ENCODE assay signal across 23 cellular contexts in genomic region chr6:167838207-167838748, GRCh38. TPM values are rescaled to one million over a fixed set of nuclear protein-coding genes. Genes with fewer than 3 reads are reported as not detected.
DNase-seq lines count a peak whose midpoint lies in the region; ATAC-seq, FAIRE-seq and TF ChIP-seq lines count a peak whose summit lies in the region.
"Had no signal": no experiment of that assay in that cellular context is flagged by ENCODE, and none has a peak within 500 bp of the region (broad histone marks: within the 10 kb centered on the region; RNA-seq: fewer than 3 reads in every experiment).

No MANE protein-coding gene starts in this region.

- H3K27ac ChIP-seq in Panc1 (ENCODE audit: low read length): no peak overlapping the region
- no peak overlapping the region for H3K27ac ChIP-seq in H1 (ENCODE audit: low read depth, low read length)
- no peak overlapping the region for H3K27ac ChIP-seq in mesendoderm (ENCODE audit: low read depth, low read length)
- H3K27ac ChIP-seq in trophoblast cell (ENCODE audit: low read depth, low read length): no peak overlapping the region
- H3K27ac ChIP-seq in endodermal cell (ENCODE audit: low read depth, low read length): no peak overlapping the region
- H3K27ac ChIP-seq: GM23248 had no signal

- H3K27me3 ChIP-seq in Panc1 (ENCODE audit: control insufficient read depth, insufficient read depth, low read length): no peaks in the 10 kb centered on the region
- no peaks in the 10 kb centered on the region for H3K27me3 ChIP-seq in H1 (replicated peaks in 1 of 4; ENCODE audit: control insufficient read depth in 3 of 4, extremely low read depth in 1 of 4, insufficient read depth in 3 of 4, low read length in 3 of 4)
- no peaks in the 10 kb centered on the region for H3K27me3 ChIP-seq in mesendoderm (ENCODE audit: insufficient read depth, low read length, poor library complexity)
- no peaks in the 10 kb centered on the region for H3K27me3 ChIP-seq in trophoblast cell (ENCODE audit: insufficient read depth, low read length)
- no peaks in the 10 kb centered on the region for H3K27me3 ChIP-seq in endodermal cell (ENCODE audit: control insufficient read depth, insufficient read depth, low read length, poor library complexity, severe bottlenecking)
- H3K27me3 ChIP-seq: BE2C had no signal

- H3K9me3 ChIP-seq in Panc1 (ENCODE audit: control insufficient read depth, insufficient read depth, low read depth, low read length) (no peaks in the 10 kb centered on the region), H1 (ENCODE audit: insufficient read depth in 2 of 2, low read depth in 1 of 2, low read length in 1 of 2) (no peaks in the 10 kb centered on the region), trophoblast cell (ENCODE audit: insufficient read depth, low read depth, low read length) (no peaks in the 10 kb centered on the region), endodermal cell (ENCODE audit: control insufficient read depth, low read length) (no peaks in the 10 kb centered on the region)
- H3K9me3 ChIP-seq: BE2C had no signal

- H3K36me3 ChIP-seq in Panc1 (ENCODE audit: control insufficient read depth, insufficient read depth, low read length): no peaks in the 10 kb centered on the region
- H3K36me3 ChIP-seq in H1 (ENCODE audit: control insufficient read depth in 2 of 4, insufficient read depth in 4 of 4, low read length in 3 of 4): no peaks in the 10 kb centered on the region; a peak in 1 of 8 replicates
- no peaks in the 10 kb centered on the region for H3K36me3 ChIP-seq in mesendoderm (ENCODE audit: control insufficient read depth, insufficient read depth, low read length)
- H3K36me3 ChIP-seq in trophoblast cell (ENCODE audit: control insufficient read depth in 1 of 2, insufficient read depth in 2 of 2, low read length in 2 of 2): no peaks in the 10 kb centered on the region
- peaks cover 5% of the 10 kb centered on the region for H3K36me3 ChIP-seq in endodermal cell (ENCODE audit: control insufficient read depth, insufficient read depth, low read length)
- H3K36me3 ChIP-seq: BE2C had no signal

- H2BK12ac ChIP-seq in H1 (ENCODE audit: low read depth, low read length): no peak overlapping the region
- no peak overlapping the region for H2BK12ac ChIP-seq in trophoblast cell (ENCODE audit: low read length)

- H3K4me3 ChIP-seq in Panc1 (ENCODE audit: low read depth in 2 of 2, low read length in 2 of 2): no peak overlapping the region
- no peak overlapping the region for H3K4me3 ChIP-seq in H1 (ENCODE audit: extremely low read depth in 1 of 4, insufficient read depth in 2 of 4, low read depth in 3 of 4, low read length in 4 of 4)
- H3K4me3 ChIP-seq in mesendoderm (ENCODE audit: low read length): no peak overlapping the region
- H3K4me3 ChIP-seq in trophoblast cell (ENCODE audit: low read depth, low read length): no peak overlapping the region
- no peak overlapping the region for H3K4me3 ChIP-seq in endodermal cell (ENCODE audit: low read length)
- H3K4me3 ChIP-seq: GM23248 had no signal

- no peak overlapping the region for H4K12ac ChIP-seq in trophoblast cell (ENCODE audit: low read depth, low read length)

- TF ChIP-seq RAD21 in H1 (IDR thresholded peaks at IDR 0.05 in 1 of 2, conservative IDR thresholded peaks at IDR 0.05 in 1 of 2; ENCODE audit: low read depth in 2 of 2, low read length in 2 of 2): no peak

- no peak overlapping the region for H4K91ac ChIP-seq in H1 (replicated peaks; ENCODE audit: insufficient read length, low read length)
- no peak overlapping the region for H4K91ac ChIP-seq in trophoblast cell (ENCODE audit: low read depth, low read length)

- H3K56ac ChIP-seq in H1 (replicated peaks; ENCODE audit: insufficient read length, low read depth, low read length): no peak overlapping the region
- no peak overlapping the region for H3K56ac ChIP-seq in mesendoderm (ENCODE audit: low read length)

- no peak overlapping the region for H3K23ac ChIP-seq in H1 (ENCODE audit: insufficient read length)
- H3K23ac ChIP-seq in mesendoderm (ENCODE audit: low read length): peak overlapping the region; percentile 31
- no peak overlapping the region for H3K23ac ChIP-seq in trophoblast cell (ENCODE audit: low read length)

- WGBS in H1 (ENCODE audit: extremely low coverage in 1 of 2, insufficient coverage in 1 of 2, insufficient read length in 1 of 2, insufficient replicate concordance in 2 of 2, low coverage in 1 of 2, low lambda C conversion rate in 2 of 2, missing lambda C conversion rate in 1 of 2), 2 experiments: 95% methylated on average over 6 of the region's 6 CpGs; no CpG with 5 or more reads in 1 of the 2 experiments
- no CpG with 5 or more reads among the region's 6 CpGs for WGBS in mesendoderm (ENCODE audit: extremely low coverage, insufficient coverage, low lambda C conversion rate)
- WGBS in trophoblast cell (ENCODE audit: extremely low coverage, insufficient coverage, insufficient read length): no CpG with 5 or more reads among the region's 6 CpGs
- 95% methylated on average over 6 of the region's 6 CpGs for WGBS in endodermal cell (ENCODE audit: insufficient coverage in 1 of 2, insufficient read length in 1 of 2), 2 experiments

- no peak overlapping the region for H3K18ac ChIP-seq in H1 (ENCODE audit: extremely low read depth, low read length)
- no peak overlapping the region for H3K18ac ChIP-seq in mesendoderm (ENCODE audit: low read length)
- H3K18ac ChIP-seq in trophoblast cell (ENCODE audit: low read length): peak overlapping the region; percentile 86

- DNase-seq in Panc1 (ENCODE audit: low read depth, low spot score) (no peak), H1 (ENCODE audit: low read depth in 1 of 2, low spot score in 2 of 2) (no peak), mesendoderm (no peak), trophoblast cell (no peak), endodermal cell (no peak)
- DNase-seq in stimulated activated CD4-positive, alpha-beta T cell treated with anti-CD3 and anti-CD28 coated beads, Interleukin-2, amount 100 ng/mL, for 24 hours: no peak
- DNase-seq in stimulated activated CD4-positive, alpha-beta T cell treated with anti-CD3 and anti-CD28 coated beads, Interleukin-2, amount 100 ng/mL, for 48 hours: no peak
- DNase-seq: ACHN; BE2C; C1 segment of cervical spinal cord; CD4-positive, CD25-positive, alpha-beta regulatory T cell; CD8-positive, alpha-beta memory T cell; COR-L47; GM23248; H7; IMR-90 had no signal

- peaks cover 23% of the 10 kb centered on the region for H3K4me1 Mint-ChIP-seq in endodermal cell

- peaks cover 39 to 100% of the 10 kb centered on the region in 2 experiments for H3K79me2 ChIP-seq in H1 (ENCODE audit: control insufficient read depth in 1 of 2, insufficient read depth in 2 of 2, low read length in 2 of 2)
- H3K79me2 ChIP-seq in mesendoderm (ENCODE audit: control insufficient read depth, insufficient read depth, low read length): peaks cover 78% of the 10 kb centered on the region
- H3K79me2 ChIP-seq in trophoblast cell (ENCODE audit: control insufficient read depth, insufficient read depth, low read length, poor library complexity): peaks cover 12% of the 10 kb centered on the region

- CTCF ChIA-PET in Panc1 (lab: Charles Lee) (no interaction called here), H1 (lab: Charles Lee; ENCODE audit: partially characterized antibody) (no interaction called here)

- H3K4me3 Mint-ChIP-seq in endodermal cell: no peak overlapping the region
- H3K4me3 Mint-ChIP-seq: CD4-positive, CD25-positive, alpha-beta regulatory T cell; CD8-positive, alpha-beta memory T cell had no signal

- H4K8ac ChIP-seq in H1 (ENCODE audit: extremely low read depth, insufficient read depth, low read length) (no peak overlapping the region), mesendoderm (ENCODE audit: low read depth, low read length) (no peak overlapping the region), trophoblast cell (ENCODE audit: low read depth, low read length) (no peak overlapping the region)

- H3K4ac ChIP-seq in H1 (replicated peaks; ENCODE audit: insufficient read length, low read depth, low read length): no peak overlapping the region
- H3K4ac ChIP-seq in mesendoderm (ENCODE audit: low read depth, low read length): no peak overlapping the region
- H3K4ac ChIP-seq in trophoblast cell (ENCODE audit: low read depth, low read length): peak overlapping the region; percentile 95

- H2BK120ac ChIP-seq in H1 (replicated peaks; ENCODE audit: low read depth, low read length) (no peak overlapping the region), mesendoderm (ENCODE audit: low read depth, low read length) (no peak overlapping the region), trophoblast cell (ENCODE audit: insufficient read depth, low read length, poor library complexity) (no peak overlapping the region)

- H3K4me2 ChIP-seq in H1 (ENCODE audit: insufficient read depth in 1 of 2, low read depth in 2 of 2, low read length in 2 of 2): no peak overlapping the region
- no peak overlapping the region for H3K4me2 ChIP-seq in mesendoderm (ENCODE audit: low read length)
- no peak overlapping the region for H3K4me2 ChIP-seq in trophoblast cell (ENCODE audit: low read length)

- H4K5ac ChIP-seq in H1 (ENCODE audit: insufficient read length, low read depth, low read length): no peak overlapping the region
- no peak overlapping the region for H4K5ac ChIP-seq in mesendoderm (ENCODE audit: low read length)

- H3K23me2 ChIP-seq in H1 (ENCODE audit: low read depth, low read length): no peaks in the 10 kb centered on the region

- H2BK15ac ChIP-seq in H1 (ENCODE audit: low read length) (no peak overlapping the region), mesendoderm (replicated peaks; ENCODE audit: low read depth) (no peak overlapping the region)

- H4K20me1 ChIP-seq in H1 (replicated peaks in 1 of 2; ENCODE audit: control insufficient read depth in 1 of 2, insufficient read depth in 2 of 2, low read length in 2 of 2): peaks cover 21 to 24% of the 10 kb centered on the region in 2 experiments

- H3K27me3 Mint-ChIP-seq in endodermal cell (ENCODE audit: insufficient read depth): no peaks in the 10 kb centered on the region

- ATAC-seq in Panc1 (0 out of 2 replicates have a peak, but pooled peaks have one; percentile 32), GM18868 (IDR thresholded peaks at IDR 0.05; ENCODE audit: unreplicated experiment) (no peak)
- ATAC-seq: HCT116 had no signal

- no peak for TF ChIP-seq POLR2A in H1 (IDR thresholded peaks at IDR 0.05; ENCODE audit: control extremely low read depth in 1 of 2, low read depth in 2 of 2, low read length in 2 of 2)

- H3K9ac ChIP-seq in H1 (replicated peaks in 1 of 4; ENCODE audit: extremely low read depth in 1 of 4, low read depth in 3 of 4, low read length in 3 of 4): no peak overlapping the region
- no peak overlapping the region for H3K9ac ChIP-seq in mesendoderm (ENCODE audit: low read length)
- no peak overlapping the region for H3K9ac ChIP-seq in trophoblast cell (ENCODE audit: low read length)
- H3K9ac ChIP-seq in endodermal cell (ENCODE audit: extremely low read depth, low read length, poor library complexity, severe bottlenecking): no peak overlapping the region
- H3K9ac ChIP-seq: GM23248 had no signal

- FAIRE-seq in H1 (lab: Jason Lieb, UNC): no peak
- FAIRE-seq: A204.1, D721Med, G401.6, GM12891, HTR-8/SVneo had no signal

- TF ChIP-seq EP300 in H1 (IDR thresholded peaks at IDR 0.05; ENCODE audit: borderline replicate concordance in 1 of 2, low read depth in 2 of 2, low read length in 2 of 2): no peak

- H3K27ac Mint-ChIP-seq in endodermal cell: no peak overlapping the region
- H3K27ac Mint-ChIP-seq: CD8-positive, alpha-beta memory T cell had no signal

- no TSS peak for BruUV-seq in Panc1 (replicated peaks; lab: Mats Ljungman, UMichigan)

- H2AFZ ChIP-seq in H1 (ENCODE audit: low read length) (no peak overlapping the region), trophoblast cell (ENCODE audit: insufficient read depth, low read length, poor library complexity) (no peak overlapping the region)
- H2AFZ ChIP-seq: GM23248 had no signal

- intact Hi-C loops in Panc1 (cut with micrococcal nuclease; ENCODE audit: unreplicated experiment): no loop called here

- H3K14ac ChIP-seq in H1 (ENCODE audit: insufficient read length) (no peak overlapping the region), trophoblast cell (ENCODE audit: low read length) (no peak overlapping the region)

- H3K36me3 Mint-ChIP-seq in endodermal cell (ENCODE audit: low read depth): no peaks in the 10 kb centered on the region
- H3K36me3 Mint-ChIP-seq: CD4-positive, CD25-positive, alpha-beta regulatory T cell; CD8-positive, alpha-beta memory T cell had no signal

- H2AK5ac ChIP-seq in H1 (ENCODE audit: low read depth, low read length): peak overlapping the region; percentile 68; the same call in 1 of the 2 replicates
- no peak overlapping the region for H2AK5ac ChIP-seq in mesendoderm (ENCODE audit: low read length)
- H2AK5ac ChIP-seq in trophoblast cell (ENCODE audit: low read length): no peak overlapping the region

- POLR2A ChIA-PET in Panc1 (lab: Charles Lee) (no interaction called here), H1 (lab: Charles Lee; ENCODE audit: partially characterized antibody) (interaction anchor here (0.6 to 1.4 kb wide), 4 partner anchors 8 to 11 kb away, joined by 3 to 5 read pairs (median 4); no protein-coding TSS in a partner anchor)

- H3K4me1 ChIP-seq in Panc1 (ENCODE audit: control insufficient read depth, insufficient read depth, low read length): peaks cover 54% of the 10 kb centered on the region
- peaks cover 2 to 21% (median 16%) of the 10 kb centered on the region in 4 experiments; a peak in 6 of 7 replicates for H3K4me1 ChIP-seq in H1 (replicated peaks in 1 of 4; ENCODE audit: control insufficient read depth in 3 of 4, insufficient read depth in 4 of 4, low read length in 3 of 4)
- peaks cover 19% of the 10 kb centered on the region for H3K4me1 ChIP-seq in mesendoderm (ENCODE audit: control insufficient read depth, low read depth, low read length)
- peaks cover 0 to 20% of the 10 kb centered on the region in 2 experiments for H3K4me1 ChIP-seq in trophoblast cell (ENCODE audit: control insufficient read depth in 1 of 2, insufficient read depth in 2 of 2, low read length in 2 of 2)
- H3K4me1 ChIP-seq in endodermal cell (ENCODE audit: control insufficient read depth, insufficient read depth, low read length): peaks cover 13% of the 10 kb centered on the region

- H3K79me1 ChIP-seq in H1 (ENCODE audit: low read depth, low read length) (peaks cover 6% of the 10 kb centered on the region; the same call in 1 of the 2 replicates), mesendoderm (ENCODE audit: low read length) (peaks cover 12% of the 10 kb centered on the region), trophoblast cell (ENCODE audit: low read length) (no peaks in the 10 kb centered on the region)

- in situ Hi-C loops in Panc1 (cut with HindIII; ENCODE audit: low pct_unique_long_range_greater_than_20kb, low sequenced_read_pairs): no loop called here

- H2BK5ac ChIP-seq in H1 (ENCODE audit: low read depth, low read length): no peak overlapping the region
- no peak overlapping the region for H2BK5ac ChIP-seq in mesendoderm (ENCODE audit: low read length)
- no peak overlapping the region for H2BK5ac ChIP-seq in trophoblast cell (ENCODE audit: low read depth, low read length, poor library complexity)

- no peaks in the 10 kb centered on the region for H3K9me3 Mint-ChIP-seq in endodermal cell
- H3K9me3 Mint-ChIP-seq: CD4-positive, CD25-positive, alpha-beta regulatory T cell had no signal

- TF ChIP-seq CTCF in Panc1 (IDR thresholded peaks at IDR 0.05) (no peak), H1 (IDR thresholded peaks at IDR 0.05; ENCODE audit: control extremely low read depth in 1 of 3, insufficient read depth in 1 of 3, low read depth in 1 of 3, low read length in 3 of 3) (no peak), endodermal cell (conservative IDR thresholded peaks at IDR 0.05) (no peak)

- H2BK20ac ChIP-seq in H1 (ENCODE audit: low read length): no peak overlapping the region

RNA-seq across cellular contexts. Expression of gene AFDN, which starts 11.6 kb away (rescaled TPM):
- total RNA-seq in Panc1 (2021; ENCODE audit: unreplicated experiment) (143 TPM), endodermal cell (100 to 1,000 TPM; 214 to 239 TPM)
- polyA plus RNA-seq in Panc1 (2012; ENCODE audit: insufficient read length): 104 TPM
- total RNA-seq in H1 (2021; fragmentation: NEBNext Ultra II Directional; extraction: Animal tissue kit (Norgen Biotek cat#: 25700)): 192 and 196 TPM in 2 replicates
- polyA plus RNA-seq in H1 (2011; rRNA removed): 53.4 and 58.7 TPM in 2 replicates
- polyA plus RNA-seq in H1 (2011; cell fraction: cytosol; rRNA removed): 95.2 TPM
- 239 TPM for polyA plus RNA-seq in H1 (2011; cell fraction: nucleus; rRNA removed)
- 116 to 142 TPM (median 133 TPM) in 4 replicates for polyA plus RNA-seq in H1 (2012, experiment 1 of 2)
- polyA plus RNA-seq in H1 (2012, experiment 2 of 2): 6.9 TPM
- polyA plus RNA-seq in H1 (2013, experiment 1 of 2): 132 TPM
- 117 TPM for polyA plus RNA-seq in H1 (2013, experiment 2 of 2)
- 177 and 199 TPM in 2 replicates for polyA minus RNA-seq in H1 (2011; rRNA and poly(A)+ RNA removed)
- 154 TPM for polyA minus RNA-seq in H1 (2011; cell fraction: cytosol; rRNA and poly(A)+ RNA removed)
- 329 TPM for polyA minus RNA-seq in H1 (2011; cell fraction: nucleus; rRNA and poly(A)+ RNA removed)
- polyA plus RNA-seq in mesendoderm (2013, experiment 1 of 2): 115 TPM
- 113 TPM for polyA plus RNA-seq in mesendoderm (2013, experiment 2 of 2)
- 195 and 197 TPM in 2 replicates for polyA plus RNA-seq in trophoblast cell (2013)
- polyA plus RNA-seq in endodermal cell (2013, experiment 1 of 2): 167 TPM
- 150 TPM for polyA plus RNA-seq in endodermal cell (2013, experiment 2 of 2)
